15 cellular contexts compared by ENCODE assay signal in genomic region chr22:50505276-50505775, GRCh38. TPM values are rescaled to one million over a fixed set of nuclear protein-coding genes. Genes with fewer than 3 reads are reported as not detected.
DNase-seq lines count a peak whose midpoint lies in the region; ATAC-seq and TF ChIP-seq lines count a peak whose summit lies in the region.
"Had no signal": no experiment of that assay in that cellular context is flagged by ENCODE, and none has a peak within 500 bp of the region (broad histone marks: within the 10 kb centered on the region; RNA-seq: fewer than 3 reads in every experiment).

No MANE protein-coding gene starts in this region.

- no peak overlapping the region for H3K4me3 Mint-ChIP-seq in CD14-positive monocyte
- peak overlapping the region; percentile 8 to 53 for H3K4me3 Mint-ChIP-seq in effector memory CD8-positive, alpha-beta T cell
- H3K4me3 Mint-ChIP-seq in chondrocyte (ENCODE audit: unreplicated experiment): no peak overlapping the region
- H3K4me3 Mint-ChIP-seq: WTC11 had no signal

- H3K27ac ChIP-seq in vagina: no peak overlapping the region
- H3K27ac ChIP-seq: ascending aorta, testis had no signal

- ATAC-seq in effector memory CD8-positive, alpha-beta T cell (replicated peaks): no peak
- ATAC-seq: natural killer cell, T-helper 17 cell, WTC11 had no signal

- H3K36me3 Mint-ChIP-seq in CD14-positive monocyte: peaks cover 15 to 26% of the 10 kb centered on the region in 2 donors
- peaks cover 11% of the 10 kb centered on the region for H3K36me3 Mint-ChIP-seq in effector memory CD8-positive, alpha-beta T cell (ENCODE audit: insufficient read depth)
- H3K36me3 Mint-ChIP-seq in chondrocyte (ENCODE audit: low read depth): peaks cover 4% of the 10 kb centered on the region
- H3K36me3 Mint-ChIP-seq: natural killer cell, WTC11 had no signal

- intact Hi-C loops in CD14-positive monocyte (cut with micrococcal nuclease) (loop anchor here (5.0 kb wide), 3 partner anchors 57 to 122 kb away; partner anchors contain the start of genes ARSA (in 1 of the 2), CHKB (in 1 of the 2) and SYCE3 (in 1 of the 2)), vagina (cut with DNase I) (loop anchor here (5.0 kb wide), 1 partner anchor 568 kb away; no protein-coding TSS in a partner anchor)

- no peaks in the 10 kb centered on the region for H3K9me3 Mint-ChIP-seq in CD14-positive monocyte
- no peaks in the 10 kb centered on the region for H3K9me3 Mint-ChIP-seq in effector memory CD8-positive, alpha-beta T cell
- H3K9me3 Mint-ChIP-seq in chondrocyte (ENCODE audit: low read depth): no peaks in the 10 kb centered on the region
- H3K9me3 Mint-ChIP-seq: natural killer cell, WTC11 had no signal

- H3K4me1 ChIP-seq in vagina: peaks cover 49% of the 10 kb centered on the region

- H3K27me3 ChIP-seq in vagina: no peaks in the 10 kb centered on the region
- H3K27me3 ChIP-seq: ascending aorta, testis had no signal

- no peak for TF ChIP-seq POLR2A in vagina (IDR thresholded peaks at IDR 0.05)

- TF ChIP-seq CTCF in CD14-positive monocyte (IDR thresholded peaks at IDR 0.05): no peak
- TF ChIP-seq CTCF in GM12865 (IDR thresholded peaks at IDR 0.05; ENCODE audit: insufficient read depth, low read depth, low read length, missing control alignments): no peak
- TF ChIP-seq CTCF in chondrocyte (IDR thresholded peaks at IDR 0.05): no peak
- no peak for TF ChIP-seq CTCF in vagina (IDR thresholded peaks at IDR 0.05)

- peaks cover 20% of the 10 kb centered on the region for H3K4me1 Mint-ChIP-seq in CD14-positive monocyte
- peaks cover 11 to 16% of the 10 kb centered on the region in 2 donors for H3K4me1 Mint-ChIP-seq in effector memory CD8-positive, alpha-beta T cell (ENCODE audit: low read depth in 2 of 2)
- H3K4me1 Mint-ChIP-seq in chondrocyte (ENCODE audit: low read depth): peaks cover 13% of the 10 kb centered on the region

- H3K4me3 ChIP-seq in GM12865 (ENCODE audit: low read depth, low read length) (no peak overlapping the region), vagina (no peak overlapping the region)
- H3K4me3 ChIP-seq: testis had no signal

- no peaks in the 10 kb centered on the region for H3K9me3 ChIP-seq in vagina
- H3K9me3 ChIP-seq: ascending aorta, testis had no signal

- H3K27me3 Mint-ChIP-seq in CD14-positive monocyte (ENCODE audit: low read depth in 3 of 3) (peaks cover 0 to 3% (median 3%) of the 10 kb centered on the region in 3 donors), chondrocyte (ENCODE audit: low read depth) (no peaks in the 10 kb centered on the region)
- H3K27me3 Mint-ChIP-seq in effector memory CD8-positive, alpha-beta T cell: no peaks in the 10 kb centered on the region
- H3K27me3 Mint-ChIP-seq: T-helper 17 cell had no signal

- H3K27ac Mint-ChIP-seq in CD14-positive monocyte (no peak overlapping the region), chondrocyte (ENCODE audit: unreplicated experiment) (no peak overlapping the region)
- H3K27ac Mint-ChIP-seq in effector memory CD8-positive, alpha-beta T cell: no peak overlapping the region
- H3K27ac Mint-ChIP-seq: natural killer cell, T-helper 17 cell, WTC11 had no signal

- peaks cover 0 to 31% of the 10 kb centered on the region in 2 donors for H3K36me3 ChIP-seq in vagina

- DNase-seq in CD14-positive monocyte (ENCODE audit: low spot score) (peak; percentile 44), GM12865 (ENCODE audit: low read depth) (peak; percentile 9), chondrocyte (ENCODE audit: low spot score) (no peak), vagina (ENCODE audit: extremely low spot score in 2 of 2) (no peak)
- DNase-seq in effector memory CD8-positive, alpha-beta T cell: no peak
- DNase-seq: hippocampal formation, mesenchymal stem cell, natural killer cell, NCI-H526 treated with DMSO at 0.1 percent for 48 hours, SIG-M5, T-helper 17 cell, testis had no signal

RNA-seq across cellular contexts. Expression of gene LMF2, which starts 2.2 kb away (rescaled TPM):
- polyA plus RNA-seq in CD14-positive monocyte: 10 to 100 TPM; 15.0 to 16.6 TPM
- total RNA-seq in chondrocyte (111 to 124 TPM (median 120 TPM) in 3 replicates), vagina (57.0 TPM)

RNA-seq across cellular contexts. Expression of gene NCAPH2, which starts 2.7 kb away (rescaled TPM):
- 10 to 100 TPM; 12.5 to 18.1 TPM for polyA plus RNA-seq in CD14-positive monocyte
- total RNA-seq in chondrocyte (37.4 to 51.2 TPM (median 38.9 TPM) in 3 replicates), vagina (45.7 TPM)

RNA-seq across cellular contexts. Expression of gene MIOX, which starts 18.7 kb away (rescaled TPM):
- not detected for polyA plus RNA-seq in CD14-positive monocyte
- total RNA-seq in chondrocyte (0.99 to 1.6 TPM in 2 of 3 replicates, not detected in the other), vagina (not detected)
- total RNA-seq: ascending aorta, T-helper 17 cell had no signal

RNA-seq across cellular contexts. Expression of gene SCO2, which starts 20.1 kb away (rescaled TPM):
- polyA plus RNA-seq in CD14-positive monocyte: 10 to 100 TPM; 39.5 to 69.6 TPM
- total RNA-seq in chondrocyte (4.4 to 5.4 TPM in 2 of 3 replicates, not detected in the other), vagina (25.0 TPM)
- total RNA-seq: ascending aorta, WTC11 had no signal

RNA-seq across cellular contexts. Expression of gene ADM2, which starts 24.0 kb away (rescaled TPM):
- not detected for polyA plus RNA-seq in CD14-positive monocyte
- total RNA-seq in chondrocyte: 1.5 to 46.5 TPM (median 46.5 TPM) in 3 replicates
- total RNA-seq in vagina: not detected
- total RNA-seq: ascending aorta, G401 had no signal

Comparison
In these comparisons a context has a peak if more than half of its experiments do, and no peak if none do; other contexts are left out.
1. DNase-seq: peak in CD14-positive monocyte (single experiment) and GM12865 (single experiment); none in effector memory CD8-positive, alpha-beta T cell (0 of 3), chondrocyte (single experiment) and vagina (0 of 2).
2. H3K4me3 Mint-ChIP-seq: peak in effector memory CD8-positive, alpha-beta T cell (2 of 2); none in CD14-positive monocyte (0 of 2) and chondrocyte (single experiment).